ENCODE assay signal across 9 cellular contexts in the genomic region with DNA sequence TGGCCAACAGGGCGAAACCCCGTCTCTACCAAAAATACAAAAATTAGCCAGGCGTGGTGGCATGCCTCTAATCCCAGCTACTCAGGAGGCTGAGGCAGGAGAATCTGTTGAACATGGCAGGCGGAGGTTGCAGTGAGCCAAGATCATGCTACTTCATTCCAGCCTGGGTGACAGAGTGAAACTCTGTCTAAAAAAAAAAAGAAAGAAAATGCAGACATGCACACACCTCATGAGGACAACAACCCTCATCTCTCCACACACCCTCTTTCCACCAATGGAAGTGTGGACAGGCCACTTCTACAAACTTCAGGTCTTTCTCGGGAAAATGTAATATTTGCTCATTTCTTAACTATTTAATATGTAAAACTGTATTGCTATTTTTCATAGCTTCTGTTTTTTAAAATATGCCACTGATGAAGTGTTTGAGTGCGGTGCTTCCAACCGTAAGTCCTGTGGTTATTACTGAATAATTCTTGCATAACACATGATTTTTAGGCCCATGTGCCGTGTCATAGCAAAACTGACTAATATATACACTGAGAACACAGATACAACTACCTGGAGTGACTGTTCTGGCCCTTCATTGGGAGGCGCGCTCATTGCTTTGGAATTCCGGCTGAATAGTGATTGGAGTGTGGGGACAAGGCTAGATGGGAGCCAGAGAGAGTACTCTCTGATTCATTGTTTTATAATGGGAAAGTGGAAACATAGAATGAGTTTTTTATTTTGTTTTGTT. TPM values are rescaled to one million over a fixed set of nuclear protein-coding genes. Genes with fewer than 3 reads are reported as not detected.
DNase-seq lines count a peak whose midpoint lies in the region; ATAC-seq and TF ChIP-seq lines count a peak whose summit lies in the region.
"Had no signal": no experiment of that assay in that cellular context is flagged by ENCODE, and none has a peak within 500 bp of the region (broad histone marks: within the 10 kb centered on the region; RNA-seq: fewer than 3 reads in every experiment).

No MANE protein-coding gene starts in this region.

- no peak for TF ChIP-seq POLR2A in esophagus muscularis mucosa (IDR thresholded peaks at IDR 0.05; ENCODE audit: low read depth)

- 90% methylated on average over 11 of the region's 11 CpGs for WGBS in esophagus muscularis mucosa

- TF ChIP-seq CTCF in astrocyte of the spinal cord (IDR thresholded peaks at IDR 0.05; ENCODE audit: low read depth, low read length): no peak
- TF ChIP-seq CTCF in esophagus muscularis mucosa (IDR thresholded peaks at IDR 0.05): no peak
- TF ChIP-seq CTCF in colonic mucosa (IDR thresholded peaks at IDR 0.05): no peak

- H3K27me3 ChIP-seq in esophagus muscularis mucosa (no peaks in the 10 kb centered on the region), colonic mucosa (no peaks in the 10 kb centered on the region)

- H3K27ac ChIP-seq in esophagus muscularis mucosa (replicated peaks in 1 of 4) (no peak overlapping the region), colonic mucosa (no peak overlapping the region)

- DNase-seq in AG08395 (ENCODE audit: low spot score) (peak; percentile 71), astrocyte of the spinal cord (ENCODE audit: low read depth, low spot score) (peak; percentile 68), esophagus muscularis mucosa (ENCODE audit: extremely low spot score) (no peak), epidermal melanocyte (ENCODE audit: insufficient read length, low spot score) (no peak), colonic mucosa (no peak)
- no peak for DNase-seq in central memory CD4-positive, alpha-beta T cell
- DNase-seq: CD4-positive, CD25-positive, alpha-beta regulatory T cell had no signal

- H3K4me1 ChIP-seq in esophagus muscularis mucosa: no peaks in the 10 kb centered on the region
- H3K4me1 ChIP-seq in colonic mucosa: no peaks in the 10 kb centered on the region

- H3K9ac ChIP-seq in colonic mucosa (ENCODE audit: low read depth in 2 of 2, low read length in 2 of 2): no peak overlapping the region

- H3K36me3 ChIP-seq in esophagus muscularis mucosa: no peaks in the 10 kb centered on the region
- no peaks in the 10 kb centered on the region for H3K36me3 ChIP-seq in colonic mucosa

- in situ Hi-C loops in astrocyte of the spinal cord (cut with HindIII; ENCODE audit: low sequenced_read_pairs): no loop called here

- H3K4me3 ChIP-seq in astrocyte of the spinal cord (ENCODE audit: low read depth, low read length) (no peak overlapping the region), esophagus muscularis mucosa (no peak overlapping the region), colonic mucosa (no peak overlapping the region)

- intact Hi-C loops in esophagus muscularis mucosa (cut with DNase I) (no loop called here), colonic mucosa (cut with DNase I) (no loop called here)

- ATAC-seq in GM19438 (IDR thresholded peaks at IDR 0.05; ENCODE audit: low read depth, unreplicated experiment) (peak; percentile 96), HG03135 (IDR thresholded peaks at IDR 0.05; ENCODE audit: unreplicated experiment) (peak; percentile 95)

- TF ChIP-seq EP300 in esophagus muscularis mucosa (IDR thresholded peaks at IDR 0.05): no peak

- H3K9me3 ChIP-seq in esophagus muscularis mucosa (no peaks in the 10 kb centered on the region), colonic mucosa (no peaks in the 10 kb centered on the region)

RNA-seq across cellular contexts. Expression of gene LRRC31, which starts 23.1 kb away (rescaled TPM):
- total RNA-seq in esophagus muscularis mucosa: not detected
- total RNA-seq in colonic mucosa: 10 to 100 TPM; 42.0 to 66.0 TPM
- total RNA-seq: CD4-positive, CD25-positive, alpha-beta regulatory T cell had no signal

RNA-seq across cellular contexts. Expression of gene LRRC34, which starts 33.9 kb away (rescaled TPM):
- total RNA-seq in esophagus muscularis mucosa (1 to 10 TPM; 2.0 to 2.9 (median 2.2) TPM), colonic mucosa (under 1 TPM; 0.77 to 0.82 TPM)
- total RNA-seq: CD4-positive, CD25-positive, alpha-beta regulatory T cell had no signal

RNA-seq across cellular contexts. Expression of gene LRRIQ4, which starts 34.0 kb away (rescaled TPM):
- total RNA-seq in esophagus muscularis mucosa (under 1 TPM in 1 of 4 donors, not detected in 3; 0.23 TPM), colonic mucosa (not detected)
- total RNA-seq: CD4-positive, CD25-positive, alpha-beta regulatory T cell had no signal

Comparison
In these comparisons a context has a peak if more than half of its experiments do, and no peak if none do; other contexts are left out.
1. DNase-seq: peak in AG08395 (single experiment) and astrocyte of the spinal cord (single experiment); none in esophagus muscularis mucosa (single experiment), central memory CD4-positive, alpha-beta T cell (single experiment), epidermal melanocyte (single experiment) and colonic mucosa (single experiment).
2. RNA of gene LRRC31, which starts 23.1 kb away (total RNA-seq): 42.0 to 66.0 TPM in colonic mucosa; not detected in esophagus muscularis mucosa; every median in the first group is over 10 times any median in the second.